7 cellular contexts compared by ENCODE assay signal in genomic region chr14:34555583-34556496, GRCh38. TPM values are rescaled to one million over a fixed set of nuclear protein-coding genes. Genes with fewer than 3 reads are reported as not detected.
DNase-seq lines count a peak whose midpoint lies in the region; ATAC-seq, FAIRE-seq and TF ChIP-seq lines count a peak whose summit lies in the region.
"Not testable (repeated sequence)": the region's sequence is repeated elsewhere in the genome, so short reads cannot be mapped to it uniquely, and the experiment has no call there.

No MANE protein-coding gene starts in this region.

- TF ChIP-seq CTCF in PC-3 (conservative IDR thresholded peaks at IDR 0.05; ENCODE audit: low read depth, low read length); K562 (IDR thresholded peaks at IDR 0.05 in 2 of 3, conservative IDR thresholded peaks at IDR 0.05 in 1 of 3; ENCODE audit: insufficient read depth in 2 of 3, low read depth in 1 of 3, low read length in 3 of 3); lower lobe of right lung (IDR thresholded peaks at IDR 0.05): not testable (repeated sequence)

- H3K79me2 ChIP-seq in PC-3 (ENCODE audit: low read length); K562 (ENCODE audit: control insufficient read depth, insufficient read depth, low read length): not testable (repeated sequence)

- peak; percentile 62 for ATAC-seq in GM18861 (IDR thresholded peaks at IDR 0.05; ENCODE audit: unreplicated experiment)
- ATAC-seq in GM21360 (IDR thresholded peaks at IDR 0.05; ENCODE audit: unreplicated experiment) = peak; percentile 62
- peak; percentile 70 for ATAC-seq in HG02642 (IDR thresholded peaks at IDR 0.05; ENCODE audit: poor library complexity, unreplicated experiment)
- ATAC-seq in HG03108 (IDR thresholded peaks at IDR 0.05; ENCODE audit: unreplicated experiment) = peak; percentile 62
- peak; percentile 72 for ATAC-seq in PC-3
- ATAC-seq in K562 = peak; percentile 87
- peak; percentile 90 to 92 for ATAC-seq in lower lobe of right lung

- DNase-seq in PC-3; K562 (ENCODE audit: extremely low read depth in 1 of 4, low spot score in 3 of 4); lower lobe of right lung: not testable (repeated sequence)

- not testable (repeated sequence) for H3K36me3 ChIP-seq in PC-3 (ENCODE audit: low read depth, low read length); K562 (ENCODE audit: control insufficient read depth, insufficient read depth, low read length); lower lobe of right lung

- not testable (repeated sequence) for H3K9ac ChIP-seq in PC-3 (ENCODE audit: low read length); K562 (ENCODE audit: insufficient read depth in 1 of 2, low read depth in 2 of 2, low read length in 2 of 2)

- WGBS in K562 (ENCODE audit: insufficient coverage, low coverage, missing lambda C conversion rate) = no CpG with 5 or more reads among the region's 49 CpGs

- not testable (repeated sequence) for H3K4me2 ChIP-seq in PC-3 (ENCODE audit: low read length); K562 (ENCODE audit: insufficient read depth, low read length)

- CTCF ChIA-PET in PC-3 (lab: Charles Lee); K562 (lab: Yijun Ruan, JAX; ENCODE audit: low intra/inter-chr PET ratio): not testable (repeated sequence)

- FAIRE-seq in K562 (lab: Jason Lieb, UNC) = peak; percentile 96

- not testable (repeated sequence) for TF ChIP-seq RAD21 in K562 (CRISPR knock-in tag; conservative IDR thresholded peaks at IDR 0.05 in 1 of 2, IDR thresholded peaks at IDR 0.05 in 1 of 2)

- H3K27me3 ChIP-seq in PC-3 (ENCODE audit: low read length); K562 (ENCODE audit: control insufficient read depth in 2 of 2, insufficient read depth in 2 of 2, low read length in 2 of 2); lower lobe of right lung (ENCODE audit: low read depth): not testable (repeated sequence)

- not testable (repeated sequence) for TF ChIP-seq POLR2A in K562 (conservative IDR thresholded peaks at IDR 0.05)

- not testable (repeated sequence) for H3K4me1 ChIP-seq in PC-3 (ENCODE audit: insufficient read depth, low read length); K562 (replicated peaks in 1 of 2; ENCODE audit: control insufficient read depth in 2 of 2, insufficient read depth in 2 of 2, low read length in 2 of 2); lower lobe of right lung

- not testable (repeated sequence) for H3K9me3 ChIP-seq in PC-3 (ENCODE audit: low read length); K562 (replicated peaks; ENCODE audit: control insufficient read depth, insufficient read depth, low read depth, low read length); lower lobe of right lung

- not testable (repeated sequence) for H3F3A ChIP-seq in PC-3 (ENCODE audit: low read length, unreplicated experiment)

- H4K20me1 ChIP-seq in PC-3 (ENCODE audit: low read length); K562 (replicated peaks; ENCODE audit: control insufficient read depth, insufficient read depth, low read length): not testable (repeated sequence)

- TF ChIP-seq EP300 in K562 (IDR thresholded peaks at IDR 0.05; ENCODE audit: low read length) = not testable (repeated sequence)

- H3K27ac ChIP-seq in PC-3 (ENCODE audit: low read length); K562 (ENCODE audit: extremely low read depth, low read depth, low read length); lower lobe of right lung: not testable (repeated sequence)

- not testable (repeated sequence) for H3K9me1 ChIP-seq in K562 (ENCODE audit: control insufficient read depth, insufficient read depth, low read length)

- intact Hi-C loops in PC-3 (cut with micrococcal nuclease); K562 (cut with micrococcal nuclease); lower lobe of right lung (cut with DNase I): not testable (repeated sequence)

- POLR2A ChIA-PET in PC-3 (lab: Charles Lee; ENCODE audit: unreplicated experiment); K562 (lab: Yijun Ruan, JAX): not testable (repeated sequence)

- H3K9me2 ChIP-seq in PC-3 (replicated peaks; ENCODE audit: low read length) = not testable (repeated sequence)

- not testable (repeated sequence) for BruUV-seq in PC-3 (replicated peaks; lab: Mats Ljungman, UMichigan); K562 (replicated peaks; lab: Mats Ljungman, UMichigan)

- in situ Hi-C loops in K562 (cut with MboI) = not testable (repeated sequence)

- H2AFZ ChIP-seq in PC-3 (ENCODE audit: low read length); K562 (ENCODE audit: low read depth, low read length): not testable (repeated sequence)

- H3K4me3 ChIP-seq in PC-3 (ENCODE audit: low read length); K562; lower lobe of right lung: not testable (repeated sequence)

RNA-seq across cellular contexts. Expression of gene EAPP, which starts 16.3 kb away (rescaled TPM):
- total RNA-seq in PC-3 (2014; rRNA removed) = 38.2 and 49.5 TPM in 2 replicates
- 13.9 and 14.3 TPM in 2 replicates for total RNA-seq in K562 (2011; cell fraction: chromatin; rRNA removed; ENCODE audit: low replicate concordance)
- 12.5 and 14.7 TPM in 2 replicates for total RNA-seq in K562 (2011; cell fraction: nucleolus; rRNA removed)
- total RNA-seq in K562 (2011; cell fraction: nucleoplasm; rRNA removed) = 8.8 and 17.0 TPM in 2 replicates
- total RNA-seq in K562 (2014; rRNA removed) = 26.6 and 28.6 TPM in 2 replicates
- 30.5 and 35.0 TPM in 2 replicates for total RNA-seq in K562 (2014; rRNA removed; fragmentation: Illumina TruSeq; extraction: Trizol)
- 27.0 and 28.0 TPM in 2 replicates for total RNA-seq in K562 (2015; rRNA removed; fragmentation: Illumina TruSeq; extraction: Trizol)
- 18.1 and 19.0 TPM in 2 replicates for total RNA-seq in K562 (2021)
- polyA plus RNA-seq in K562 (2011; rRNA removed) = 23.5 and 30.3 TPM in 2 replicates
- 5.0 and 11.1 TPM in 2 replicates for polyA plus RNA-seq in K562 (2011; cell fraction: cytosol; rRNA removed)
- polyA plus RNA-seq in K562 (2011; cell fraction: nucleus; rRNA removed) = 5.7 and 8.4 TPM in 2 replicates
- polyA plus RNA-seq in K562 (2012) = 19.5 and 19.7 TPM in 2 replicates
- polyA plus RNA-seq in K562 (2014; fragmentation: Illumina TruSeq; extraction: Trizol) = 32.3 and 35.5 TPM in 2 replicates
- 10 to 100 TPM; 64.1 to 67.6 TPM for polyA plus RNA-seq in K562 (2014; fragmentation: Nextera tagmentation; extraction: Ambion mirVana)
- 24.4 and 25.2 TPM in 2 replicates for polyA plus RNA-seq in K562 (2014; rRNA removed)
- polyA minus RNA-seq in K562 (2011; rRNA and poly(A)+ RNA removed) = 28.6 and 29.1 TPM in 2 replicates
- 14.0 and 15.1 TPM in 2 replicates for polyA minus RNA-seq in K562 (2011; cell fraction: cytosol; rRNA and poly(A)+ RNA removed)
- polyA minus RNA-seq in K562 (2011; cell fraction: nucleus; rRNA and poly(A)+ RNA removed) = 8.0 and 9.4 TPM in 2 replicates
- 28.8 TPM for total RNA-seq in lower lobe of right lung
